Comparison of ENCODE assay signal across 3 cellular contexts in genomic region chr13:52615134-52615801, GRCh38.
TF ChIP-seq lines count a peak whose summit lies in the region.

No MANE protein-coding gene starts in this region.

TF ChIP-seq in SK-N-SH treated with all-trans-retinoic acid at 6 μM for 48 hours, 23 proteins besides CTCF, POLR2A, EP300 and RAD21:
- TF ChIP-seq RARB (CRISPR knock-in tag; IDR thresholded peaks at IDR 0.05) (no peak), SNAI2 (CRISPR knock-in tag; IDR thresholded peaks at IDR 0.05) (no peak), CREB5 (CRISPR knock-in tag; IDR thresholded peaks at IDR 0.05; ENCODE audit: low read depth) (no peak), ZNF565 (CRISPR knock-in tag; conservative IDR thresholded peaks at IDR 0.05; ENCODE audit: low read depth) (no peak), ZNF8 (CRISPR knock-in tag; IDR thresholded peaks at IDR 0.05) (peak; percentile 60; the same call in 1 of the 2 replicates), PATZ1 (CRISPR knock-in tag; IDR thresholded peaks at IDR 0.05; ENCODE audit: borderline replicate concordance) (no peak), ZNF70 (CRISPR knock-in tag; IDR thresholded peaks at IDR 0.05) (no peak), ARNTL (CRISPR knock-in tag; IDR thresholded peaks at IDR 0.05; ENCODE audit: borderline replicate concordance, low read depth) (no peak)
TF ChIP-seq in SK-N-SH treated with all-trans-retinoic acid at 6 μM for 48 hours: peak in this region for 1.

TF ChIP-seq in SK-N-SH, 30 proteins besides CTCF, POLR2A, EP300 and RAD21:
- no peak for TF ChIP-seq TAF1 (IDR thresholded peaks at IDR 0.05; ENCODE audit: borderline replicate concordance, low read depth, low read length)
- TF ChIP-seq JUND (IDR thresholded peaks at IDR 0.05), result no peak
- TF ChIP-seq ELF1 (IDR thresholded peaks at IDR 0.05), result no peak
- no peak for TF ChIP-seq TEAD4 (IDR thresholded peaks at IDR 0.05; ENCODE audit: borderline replicate concordance, insufficient read depth)
- TF ChIP-seq RCOR1 (IDR thresholded peaks at IDR 0.05; ENCODE audit: low read length), result no peak
- no peak for TF ChIP-seq USF2 (IDR thresholded peaks at IDR 0.05; ENCODE audit: borderline replicate concordance, low read depth, low read length)

TF ChIP-seq in A549, 52 proteins besides CTCF, POLR2A, EP300 and RAD21:
- peak; percentile 54 to 64; a peak in 3 of 4 replicates for TF ChIP-seq CEBPB (IDR thresholded peaks at IDR 0.05)
- TF ChIP-seq ESRRA (IDR thresholded peaks at IDR 0.05; ENCODE audit: borderline replicate concordance, low read length), result no peak
- no peak for TF ChIP-seq CHD4 (IDR thresholded peaks at IDR 0.05; ENCODE audit: borderline replicate concordance)
- TF ChIP-seq JUNB (IDR thresholded peaks at IDR 0.05), result no peak
- no peak for TF ChIP-seq KDM1A (IDR thresholded peaks at IDR 0.05; ENCODE audit: low read depth)
- no peak for TF ChIP-seq HOXA7 (CRISPR knock-in tag; IDR thresholded peaks at IDR 0.05)
